In genomic region chr1:158113759-158114127, GRCh38 we compare ENCODE assay signal across 8 cellular contexts.
A peak's percentile ranks its signal among the peaks of the same experiment; 100 is the strongest.
DNase-seq lines count a peak whose midpoint lies in the region; ATAC-seq and TF ChIP-seq lines count a peak whose summit lies in the region.

No MANE protein-coding gene starts in this region.

- no peak for ATAC-seq in activated T-cell treated with anti-CD3 and anti-CD28 coated beads, Interleukin-2, amount 50 U/mL, for 4 hours
- ATAC-seq in memory B cell (ENCODE audit: low read depth): no peak

- no peak overlapping the region for H3K27ac ChIP-seq in thymus (ENCODE audit: low read depth)

- TF ChIP-seq CTCF in astrocyte of the cerebellum (IDR thresholded peaks at IDR 0.05; ENCODE audit: low read depth, low read length, missing control alignments): no peak

- H3K27me3 ChIP-seq in thymus (ENCODE audit: control insufficient read depth, insufficient read depth): no peaks in the 10 kb centered on the region

- H3K4me3 ChIP-seq in astrocyte of the cerebellum (ENCODE audit: low read depth, low read length): peak overlapping the region; percentile 37
- H3K4me3 ChIP-seq in thymus (ENCODE audit: low read length): peak overlapping the region; percentile 81

- H3K36me3 Mint-ChIP-seq in activated T-cell treated with anti-CD3 and anti-CD28 coated beads, Interleukin-2, amount 50 U/mL, for 4 hours (ENCODE audit: insufficient read depth): no peaks in the 10 kb centered on the region
- peaks cover 1% of the 10 kb centered on the region for H3K36me3 Mint-ChIP-seq in memory B cell

- H3K4me1 ChIP-seq in thymus (ENCODE audit: control insufficient read depth, insufficient read depth, low read length): peaks cover 12% of the 10 kb centered on the region

- WGBS in thymus: 38% methylated on average over 8 of the region's 8 CpGs

- H3K9me3 ChIP-seq in thymus (ENCODE audit: control insufficient read depth): peaks cover 3% of the 10 kb centered on the region

- in situ Hi-C loops in astrocyte of the cerebellum (cut with HindIII; ENCODE audit: low sequenced_read_pairs): no loop called here

- H3K27me3 Mint-ChIP-seq in activated T-cell treated with anti-CD3 and anti-CD28 coated beads, Interleukin-2, amount 50 U/mL, for 4 hours (ENCODE audit: low read depth): peaks cover 60% of the 10 kb centered on the region
- peaks cover 6% of the 10 kb centered on the region for H3K27me3 Mint-ChIP-seq in memory B cell

- H3K9me3 Mint-ChIP-seq in activated T-cell treated with anti-CD3 and anti-CD28 coated beads, Interleukin-2, amount 50 U/mL, for 4 hours: no peaks in the 10 kb centered on the region
- H3K9me3 Mint-ChIP-seq in memory B cell: peaks cover 7% of the 10 kb centered on the region

- peak overlapping the region; percentile 6 for H3K27ac Mint-ChIP-seq in memory B cell

- H3K4me1 Mint-ChIP-seq in activated T-cell treated with anti-CD3 and anti-CD28 coated beads, Interleukin-2, amount 50 U/mL, for 4 hours (ENCODE audit: low read depth): peaks cover 11% of the 10 kb centered on the region
- H3K4me1 Mint-ChIP-seq in memory B cell: peaks cover 24% of the 10 kb centered on the region

- H3K36me3 ChIP-seq in thymus (ENCODE audit: control insufficient read depth, insufficient read depth): no peaks in the 10 kb centered on the region

- H3K4me3 Mint-ChIP-seq in activated T-cell treated with anti-CD3 and anti-CD28 coated beads, Interleukin-2, amount 50 U/mL, for 4 hours: peak overlapping the region; percentile 72
- H3K4me3 Mint-ChIP-seq in memory B cell: peak overlapping the region; percentile 84

- no peak for DNase-seq in activated T-cell treated with anti-CD3 and anti-CD28 coated beads, Interleukin-2, amount 50 U/mL, for 4 hours
- no peak for DNase-seq in activated T-cell treated with anti-CD3 and anti-CD28 coated beads, Interleukin-2, amount 50 U/mL, for 48 hours
- DNase-seq in astrocyte of the cerebellum (ENCODE audit: low read depth) (no peak), memory B cell (ENCODE audit: low spot score in 2 of 2) (no peak), cerebellar cortex (ENCODE audit: low spot score) (no peak), COLO668 (lab: John Stamatoyannopoulos, UW; ENCODE audit: unreplicated experiment) (no peak), NCI-H2107 treated with DMSO at 0.1 percent for 48 hours (lab: John Stamatoyannopoulos, UW; ENCODE audit: unreplicated experiment) (no peak)
